ENCODE assay signal across 24 cellular contexts in genomic region chr3:38643090-38643489, GRCh38. TPM values are rescaled to one million over a fixed set of nuclear protein-coding genes. Genes with fewer than 3 reads are reported as not detected.
"Had no signal": no experiment of that assay in that cellular context is flagged by ENCODE, and none has a peak within 500 bp of the region (broad histone marks: within the 10 kb centered on the region; RNA-seq: fewer than 3 reads in every experiment).

No MANE protein-coding gene starts in this region.

- H3K36me3 ChIP-seq: colonic mucosa, neutrophil, upper lobe of left lung had no signal

- H3K27ac ChIP-seq: colonic mucosa, foreskin keratinocyte, neutrophil, SK-N-MC, skin epidermis, upper lobe of left lung, VCaP had no signal

- H3K36me3 Mint-ChIP-seq: activated naive CD8-positive, alpha-beta T cell; immature natural killer cell had no signal

- H3K4me1 ChIP-seq: colonic mucosa, foreskin keratinocyte, upper lobe of left lung had no signal

- ATAC-seq: activated CD4-positive, alpha-beta T cell treated with anti-CD3 and anti-CD28 coated beads for 36 hours; activated CD8-positive, alpha-beta T cell treated with anti-CD3 and anti-CD28 coated beads for 36 hours; activated T-cell treated with anti-CD3 and anti-CD28 coated beads, Interleukin-2, amount 50 U/mL, for 4 hours; foreskin keratinocyte; naive thymus-derived CD8-positive, alpha-beta T cell had no signal

- DNase-seq: activated CD4-positive, alpha-beta T cell treated with anti-CD3 and anti-CD28 coated beads for 36 hours; activated CD8-positive, alpha-beta T cell treated with anti-CD3 and anti-CD28 coated beads for 36 hours; activated gamma-delta T cell; activated T-cell treated with anti-CD3 and anti-CD28 coated beads, Interleukin-2, amount 50 U/mL, for 4 hours; amniotic stem cell; caudate nucleus; colonic mucosa; effector CD4-positive, alpha-beta T cell; foreskin keratinocyte; glutamatergic neuron; immature natural killer cell; mammary epithelial cell; stimulated activated CD4-positive, alpha-beta T cell treated with anti-CD3 and anti-CD28 coated beads, Interleukin-4, amount 100 ng/mL, for 4 hours; stimulated activated CD8-positive, alpha-beta memory T cell treated with anti-CD3 and anti-CD28 coated beads, Interleukin-4, amount 100 ng/mL, for 48 hours; stimulated activated naive CD4-positive, alpha-beta T cell treated with Interleukin-2 at 50 U/mL for 16 hours; T-helper 1 cell; T1000 had no signal

- H3K4me3 ChIP-seq: colonic mucosa, SK-N-MC, skin epidermis, upper lobe of left lung had no signal

- H3K9me3 Mint-ChIP-seq: activated CD8-positive, alpha-beta T cell treated with anti-CD3 and anti-CD28 coated beads for 36 hours; activated T-cell treated with anti-CD3 and anti-CD28 coated beads, Interleukin-2, amount 50 U/mL, for 4 hours; immature natural killer cell; naive thymus-derived CD8-positive, alpha-beta T cell had no signal

- H3K27ac Mint-ChIP-seq: activated CD4-positive, alpha-beta T cell treated with anti-CD3 and anti-CD28 coated beads for 36 hours; activated CD8-positive, alpha-beta T cell treated with anti-CD3 and anti-CD28 coated beads for 36 hours; activated naive CD8-positive, alpha-beta T cell; immature natural killer cell; naive thymus-derived CD8-positive, alpha-beta T cell had no signal

- H3K9me3 ChIP-seq: colonic mucosa, neutrophil, upper lobe of left lung had no signal

- H3K4me3 Mint-ChIP-seq: activated CD4-positive, alpha-beta T cell treated with anti-CD3 and anti-CD28 coated beads for 36 hours; activated CD8-positive, alpha-beta T cell treated with anti-CD3 and anti-CD28 coated beads for 36 hours; activated naive CD8-positive, alpha-beta T cell; activated T-cell treated with anti-CD3 and anti-CD28 coated beads, Interleukin-2, amount 50 U/mL, for 4 hours; immature natural killer cell; naive thymus-derived CD8-positive, alpha-beta T cell had no signal

- H3K4me1 Mint-ChIP-seq: activated CD4-positive, alpha-beta T cell treated with anti-CD3 and anti-CD28 coated beads for 36 hours; naive thymus-derived CD8-positive, alpha-beta T cell had no signal

RNA-seq across cellular contexts. Expression of gene SCN5A, which starts 6.4 kb away (rescaled TPM):
- total RNA-seq: activated T-cell treated with anti-CD3 and anti-CD28 coated beads, Interleukin-2, amount 50 U/mL, for 4 hours; mammary epithelial cell had no signal
- polyA plus RNA-seq: immature natural killer cell; naive thymus-derived CD8-positive, alpha-beta T cell had no signal
